1 cellular context compared by ENCODE assay signal in the genomic region with DNA sequence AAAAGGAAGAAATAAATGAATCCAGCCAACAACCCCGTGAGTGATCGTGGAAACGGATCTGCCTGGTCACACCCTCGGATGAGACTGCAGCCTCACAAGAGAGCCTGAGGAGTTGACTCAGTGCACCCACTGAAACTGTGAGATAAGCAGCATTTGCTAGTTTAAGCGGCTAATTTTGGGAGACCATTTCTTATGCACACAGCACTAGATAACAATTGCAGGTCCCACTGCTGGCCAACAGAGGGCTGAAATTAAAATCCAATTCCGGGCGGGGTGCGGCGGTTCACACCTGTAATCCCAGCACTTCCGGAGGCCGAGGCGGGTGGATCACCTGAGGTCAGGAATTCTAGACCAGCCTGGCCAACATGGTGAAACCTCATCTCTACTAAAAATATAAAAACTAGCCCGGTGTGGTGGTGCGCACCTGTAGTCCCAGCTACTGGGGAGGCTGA.
TF ChIP-seq lines count a peak whose summit lies in the region.

No MANE protein-coding gene starts in this region.

TF ChIP-seq in K562, 482 proteins besides CTCF, POLR2A, EP300 and RAD21 (continued from another document and continues in another):
- TF ChIP-seq SMARCB1 (IDR thresholded peaks at IDR 0.05; ENCODE audit: insufficient read length, low read depth), result no peak
- TF ChIP-seq KHSRP (IDR thresholded peaks at IDR 0.05), result no peak
- no peak for TF ChIP-seq ZNF133 (CRISPR knock-in tag; IDR thresholded peaks at IDR 0.05)
- no peak for TF ChIP-seq ILF3 (IDR thresholded peaks at IDR 0.05; ENCODE audit: borderline replicate concordance)
- TF ChIP-seq MCM7 (IDR thresholded peaks at IDR 0.05), result no peak
- TF ChIP-seq, protein P1, sequence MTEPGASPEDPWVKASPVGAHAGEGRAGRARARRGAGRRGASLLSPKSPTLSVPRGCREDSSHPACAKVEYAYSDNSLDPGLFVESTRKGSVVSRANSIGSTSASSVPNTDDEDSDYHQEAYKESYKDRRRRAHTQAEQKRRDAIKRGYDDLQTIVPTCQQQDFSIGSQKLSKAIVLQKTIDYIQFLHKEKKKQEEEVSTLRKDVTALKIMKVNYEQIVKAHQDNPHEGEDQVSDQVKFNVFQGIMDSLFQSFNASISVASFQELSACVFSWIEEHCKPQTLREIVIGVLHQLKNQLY (CRISPR knock-in tag; conservative IDR thresholded peaks at IDR 0.05), result no peak
- TF ChIP-seq SAP30 (IDR thresholded peaks at IDR 0.05; ENCODE audit: borderline replicate concordance, insufficient read depth, low read depth, low read length, poor library complexity, severe bottlenecking), result no peak
- no peak for TF ChIP-seq FOXK1 (CRISPR knock-in tag; IDR thresholded peaks at IDR 0.05; ENCODE audit: borderline replicate concordance)
- TF ChIP-seq, protein P2, sequence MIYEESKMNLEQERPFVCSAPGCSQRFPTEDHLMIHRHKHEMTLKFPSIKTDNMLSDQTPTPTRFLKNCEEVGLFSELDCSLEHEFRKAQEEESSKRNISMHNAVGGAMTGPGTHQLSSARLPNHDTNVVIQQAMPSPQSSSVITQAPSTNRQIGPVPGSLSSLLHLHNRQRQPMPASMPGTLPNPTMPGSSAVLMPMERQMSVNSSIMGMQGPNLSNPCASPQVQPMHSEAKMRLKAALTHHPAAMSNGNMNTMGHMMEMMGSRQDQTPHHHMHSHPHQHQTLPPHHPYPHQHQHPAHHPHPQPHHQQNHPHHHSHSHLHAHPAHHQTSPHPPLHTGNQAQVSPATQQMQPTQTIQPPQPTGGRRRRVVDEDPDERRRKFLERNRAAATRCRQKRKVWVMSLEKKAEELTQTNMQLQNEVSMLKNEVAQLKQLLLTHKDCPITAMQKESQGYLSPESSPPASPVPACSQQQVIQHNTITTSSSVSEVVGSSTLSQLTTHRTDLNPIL (CRISPR knock-in tag; IDR thresholded peaks at IDR 0.05), result no peak
- TF ChIP-seq MAZ (CRISPR knock-in tag; conservative IDR thresholded peaks at IDR 0.05 in 1 of 2, IDR thresholded peaks at IDR 0.05 in 1 of 2), result no peak
- TF ChIP-seq, protein P3, sequence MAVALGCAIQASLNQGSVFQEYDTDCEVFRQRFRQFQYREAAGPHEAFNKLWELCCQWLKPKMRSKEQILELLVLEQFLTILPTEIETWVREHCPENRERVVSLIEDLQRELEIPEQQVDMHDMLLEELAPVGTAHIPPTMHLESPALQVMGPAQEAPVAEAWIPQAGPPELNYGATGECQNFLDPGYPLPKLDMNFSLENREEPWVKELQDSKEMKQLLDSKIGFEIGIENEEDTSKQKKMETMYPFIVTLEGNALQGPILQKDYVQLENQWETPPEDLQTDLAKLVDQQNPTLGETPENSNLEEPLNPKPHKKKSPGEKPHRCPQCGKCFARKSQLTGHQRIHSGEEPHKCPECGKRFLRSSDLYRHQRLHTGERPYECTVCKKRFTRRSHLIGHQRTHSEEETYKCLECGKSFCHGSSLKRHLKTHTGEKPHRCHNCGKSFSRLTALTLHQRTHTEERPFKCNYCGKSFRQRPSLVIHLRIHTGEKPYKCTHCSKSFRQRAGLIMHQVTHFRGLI (CRISPR knock-in tag; IDR thresholded peaks at IDR 0.05), result no peak
- TF ChIP-seq STAT5A (IDR thresholded peaks at IDR 0.05; ENCODE audit: borderline replicate concordance, low read length), result peak; percentile 41; the same call in 1 of the 2 replicates
- peak; percentile 80 for TF ChIP-seq BCOR (IDR thresholded peaks at IDR 0.05)
- TF ChIP-seq, protein P4, sequence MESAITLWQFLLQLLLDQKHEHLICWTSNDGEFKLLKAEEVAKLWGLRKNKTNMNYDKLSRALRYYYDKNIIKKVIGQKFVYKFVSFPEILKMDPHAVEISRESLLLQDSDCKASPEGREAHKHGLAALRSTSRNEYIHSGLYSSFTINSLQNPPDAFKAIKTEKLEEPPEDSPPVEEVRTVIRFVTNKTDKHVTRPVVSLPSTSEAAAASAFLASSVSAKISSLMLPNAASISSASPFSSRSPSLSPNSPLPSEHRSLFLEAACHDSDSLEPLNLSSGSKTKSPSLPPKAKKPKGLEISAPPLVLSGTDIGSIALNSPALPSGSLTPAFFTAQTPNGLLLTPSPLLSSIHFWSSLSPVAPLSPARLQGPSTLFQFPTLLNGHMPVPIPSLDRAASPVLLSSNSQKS (CRISPR knock-in tag; IDR thresholded peaks at IDR 0.05), result no peak
- no peak for TF ChIP-seq HOXB6 (CRISPR knock-in tag; IDR thresholded peaks at IDR 0.05; ENCODE audit: borderline replicate concordance)
- no peak for TF ChIP-seq NR2C2 (CRISPR knock-in tag; IDR thresholded peaks at IDR 0.05)
- no peak for TF ChIP-seq NR2C2 (tag; IDR thresholded peaks at IDR 0.05)
- TF ChIP-seq RBM22 (IDR thresholded peaks at IDR 0.05; ENCODE audit: low read depth, low read length, poor library complexity, severe bottlenecking), result no peak
- TF ChIP-seq, protein P5, sequence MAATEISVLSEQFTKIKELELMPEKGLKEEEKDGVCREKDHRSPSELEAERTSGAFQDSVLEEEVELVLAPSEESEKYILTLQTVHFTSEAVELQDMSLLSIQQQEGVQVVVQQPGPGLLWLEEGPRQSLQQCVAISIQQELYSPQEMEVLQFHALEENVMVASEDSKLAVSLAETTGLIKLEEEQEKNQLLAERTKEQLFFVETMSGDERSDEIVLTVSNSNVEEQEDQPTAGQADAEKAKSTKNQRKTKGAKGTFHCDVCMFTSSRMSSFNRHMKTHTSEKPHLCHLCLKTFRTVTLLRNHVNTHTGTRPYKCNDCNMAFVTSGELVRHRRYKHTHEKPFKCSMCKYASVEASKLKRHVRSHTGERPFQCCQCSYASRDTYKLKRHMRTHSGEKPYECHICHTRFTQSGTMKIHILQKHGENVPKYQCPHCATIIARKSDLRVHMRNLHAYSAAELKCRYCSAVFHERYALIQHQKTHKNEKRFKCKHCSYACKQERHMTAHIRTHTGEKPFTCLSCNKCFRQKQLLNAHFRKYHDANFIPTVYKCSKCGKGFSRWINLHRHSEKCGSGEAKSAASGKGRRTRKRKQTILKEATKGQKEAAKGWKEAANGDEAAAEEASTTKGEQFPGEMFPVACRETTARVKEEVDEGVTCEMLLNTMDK (IDR thresholded peaks at IDR 0.05; ENCODE audit: borderline replicate concordance, insufficient read depth, low read depth, low read length, poor library complexity, severe bottlenecking), result peak; percentile 53
- no peak for TF ChIP-seq ASH1L (IDR thresholded peaks at IDR 0.05; ENCODE audit: borderline replicate concordance, low read depth, partially characterized antibody)
- no peak for TF ChIP-seq ESRRA (IDR thresholded peaks at IDR 0.05; ENCODE audit: borderline replicate concordance, low read depth)
- TF ChIP-seq SP1 (CRISPR knock-in tag; IDR thresholded peaks at IDR 0.05), result 0 out of 2 replicates have a peak, but pooled peaks have one; percentile 54
- TF ChIP-seq RBM39 (optimal IDR thresholded peaks at IDR 0.05; ENCODE audit: low read depth, low read length), result no peak
- TF ChIP-seq ZZZ3 (IDR thresholded peaks at IDR 0.05), result no peak
- TF ChIP-seq ZNF696 (CRISPR knock-in tag; conservative IDR thresholded peaks at IDR 0.05), result no peak
- TF ChIP-seq SMARCE1 (IDR thresholded peaks at IDR 0.05), result peak; percentile 78
- no peak for TF ChIP-seq DNMT1 (IDR thresholded peaks at IDR 0.05)
- TF ChIP-seq ZKSCAN1 (IDR thresholded peaks at IDR 0.05; ENCODE audit: low read depth, low read length), result no peak
- no peak for TF ChIP-seq STAG1 (CRISPR knock-in tag; IDR thresholded peaks at IDR 0.05; ENCODE audit: borderline replicate concordance)
- TF ChIP-seq TBP (optimal IDR thresholded peaks at IDR 0.05; ENCODE audit: low read depth, low read length), result no peak
- TF ChIP-seq ZNF3 (CRISPR knock-in tag; IDR thresholded peaks at IDR 0.05), result no peak
- TF ChIP-seq, protein P6, sequence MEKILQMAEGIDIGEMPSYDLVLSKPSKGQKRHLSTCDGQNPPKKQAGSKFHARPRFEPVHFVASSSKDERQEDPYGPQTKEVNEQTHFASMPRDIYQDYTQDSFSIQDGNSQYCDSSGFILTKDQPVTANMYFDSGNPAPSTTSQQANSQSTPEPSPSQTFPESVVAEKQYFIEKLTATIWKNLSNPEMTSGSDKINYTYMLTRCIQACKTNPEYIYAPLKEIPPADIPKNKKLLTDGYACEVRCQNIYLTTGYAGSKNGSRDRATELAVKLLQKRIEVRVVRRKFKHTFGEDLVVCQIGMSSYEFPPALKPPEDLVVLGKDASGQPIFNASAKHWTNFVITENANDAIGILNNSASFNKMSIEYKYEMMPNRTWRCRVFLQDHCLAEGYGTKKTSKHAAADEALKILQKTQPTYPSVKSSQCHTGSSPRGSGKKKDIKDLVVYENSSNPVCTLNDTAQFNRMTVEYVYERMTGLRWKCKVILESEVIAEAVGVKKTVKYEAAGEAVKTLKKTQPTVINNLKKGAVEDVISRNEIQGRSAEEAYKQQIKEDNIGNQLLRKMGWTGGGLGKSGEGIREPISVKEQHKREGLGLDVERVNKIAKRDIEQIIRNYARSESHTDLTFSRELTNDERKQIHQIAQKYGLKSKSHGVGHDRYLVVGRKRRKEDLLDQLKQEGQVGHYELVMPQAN (IDR thresholded peaks at IDR 0.05; ENCODE audit: borderline replicate concordance), result no peak
- TF ChIP-seq, protein P7, sequence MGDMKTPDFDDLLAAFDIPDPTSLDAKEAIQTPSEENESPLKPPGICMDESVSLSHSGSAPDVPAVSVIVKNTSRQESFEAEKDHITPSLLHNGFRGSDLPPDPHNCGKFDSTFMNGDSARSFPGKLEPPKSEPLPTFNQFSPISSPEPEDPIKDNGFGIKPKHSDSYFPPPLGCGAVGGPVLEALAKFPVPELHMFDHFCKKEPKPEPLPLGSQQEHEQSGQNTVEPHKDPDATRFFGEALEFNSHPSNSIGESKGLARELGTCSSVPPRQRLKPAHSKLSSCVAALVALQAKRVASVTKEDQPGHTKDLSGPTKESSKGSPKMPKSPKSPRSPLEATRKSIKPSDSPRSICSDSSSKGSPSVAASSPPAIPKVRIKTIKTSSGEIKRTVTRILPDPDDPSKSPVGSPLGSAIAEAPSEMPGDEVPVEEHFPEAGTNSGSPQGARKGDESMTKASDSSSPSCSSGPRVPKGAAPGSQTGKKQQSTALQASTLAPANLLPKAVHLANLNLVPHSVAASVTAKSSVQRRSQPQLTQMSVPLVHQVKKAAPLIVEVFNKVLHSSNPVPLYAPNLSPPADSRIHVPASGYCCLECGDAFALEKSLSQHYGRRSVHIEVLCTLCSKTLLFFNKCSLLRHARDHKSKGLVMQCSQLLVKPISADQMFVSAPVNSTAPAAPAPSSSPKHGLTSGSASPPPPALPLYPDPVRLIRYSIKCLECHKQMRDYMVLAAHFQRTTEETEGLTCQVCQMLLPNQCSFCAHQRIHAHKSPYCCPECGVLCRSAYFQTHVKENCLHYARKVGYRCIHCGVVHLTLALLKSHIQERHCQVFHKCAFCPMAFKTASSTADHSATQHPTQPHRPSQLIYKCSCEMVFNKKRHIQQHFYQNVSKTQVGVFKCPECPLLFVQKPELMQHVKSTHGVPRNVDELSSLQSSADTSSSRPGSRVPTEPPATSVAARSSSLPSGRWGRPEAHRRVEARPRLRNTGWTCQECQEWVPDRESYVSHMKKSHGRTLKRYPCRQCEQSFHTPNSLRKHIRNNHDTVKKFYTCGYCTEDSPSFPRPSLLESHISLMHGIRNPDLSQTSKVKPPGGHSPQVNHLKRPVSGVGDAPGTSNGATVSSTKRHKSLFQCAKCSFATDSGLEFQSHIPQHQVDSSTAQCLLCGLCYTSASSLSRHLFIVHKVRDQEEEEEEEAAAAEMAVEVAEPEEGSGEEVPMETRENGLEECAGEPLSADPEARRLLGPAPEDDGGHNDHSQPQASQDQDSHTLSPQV (IDR thresholded peaks at IDR 0.05), result peak; percentile 39; the same call in 1 of the 2 replicates
- TF ChIP-seq EWSR1 (IDR thresholded peaks at IDR 0.05; ENCODE audit: borderline replicate concordance, low read depth, partially characterized antibody), result no peak
- no peak for TF ChIP-seq ZFP30 (CRISPR knock-in tag; IDR thresholded peaks at IDR 0.05; ENCODE audit: borderline replicate concordance)
- no peak for TF ChIP-seq ZNF239 (CRISPR knock-in tag; IDR thresholded peaks at IDR 0.05)
- TF ChIP-seq CBFA2T2 (conservative IDR thresholded peaks at IDR 0.05), result peak; percentile 57
- 0 out of 2 replicates have a peak, but pooled peaks have one; percentile 2 for TF ChIP-seq ZNF431 (CRISPR knock-in tag; IDR thresholded peaks at IDR 0.05)
- TF ChIP-seq KDM5B (IDR thresholded peaks at IDR 0.05; ENCODE audit: insufficient replicate concordance, low read depth, low read length), result no peak
- TF ChIP-seq POLR2AphosphoS2 (IDR thresholded peaks at IDR 0.05; ENCODE audit: low read length), result no peak
- TF ChIP-seq CHD4 (IDR thresholded peaks at IDR 0.05; ENCODE audit: insufficient read depth, insufficient replicate concordance, low read depth, low read length, poor library complexity, severe bottlenecking), result no peak
- TF ChIP-seq NR4A1 (CRISPR knock-in tag; IDR thresholded peaks at IDR 0.05), result no peak
- TF ChIP-seq NR4A1 (tag; IDR thresholded peaks at IDR 0.05), result no peak
- TF ChIP-seq MYC (IDR thresholded peaks at IDR 0.05; ENCODE audit: low read depth, low read length), result no peak
- TF ChIP-seq MYC (CRISPR knock-in tag; IDR thresholded peaks at IDR 0.05; ENCODE audit: borderline replicate concordance, low read depth), result no peak
- no peak for TF ChIP-seq JUN (IDR thresholded peaks at IDR 0.05; ENCODE audit: borderline replicate concordance, low read depth, low read length)
- no peak for TF ChIP-seq JUN (CRISPR knock-in tag; IDR thresholded peaks at IDR 0.05; ENCODE audit: borderline replicate concordance)
- no peak for TF ChIP-seq CREBBP (IDR thresholded peaks at IDR 0.05; ENCODE audit: low read depth, low read length)
- no peak for TF ChIP-seq TEAD2 (tag; IDR thresholded peaks at IDR 0.05)
- no peak for TF ChIP-seq CCAR2 (IDR thresholded peaks at IDR 0.05; ENCODE audit: low read depth, low read length)
- no peak for TF ChIP-seq FOXK2 (conservative IDR thresholded peaks at IDR 0.05 in 1 of 2, IDR thresholded peaks at IDR 0.05 in 1 of 2; ENCODE audit: low read depth in 2 of 2)
- no peak for TF ChIP-seq ZKSCAN8 (CRISPR knock-in tag; IDR thresholded peaks at IDR 0.05)
- no peak for TF ChIP-seq NR3C1 (CRISPR knock-in tag; IDR thresholded peaks at IDR 0.05)
- TF ChIP-seq, protein P8, sequence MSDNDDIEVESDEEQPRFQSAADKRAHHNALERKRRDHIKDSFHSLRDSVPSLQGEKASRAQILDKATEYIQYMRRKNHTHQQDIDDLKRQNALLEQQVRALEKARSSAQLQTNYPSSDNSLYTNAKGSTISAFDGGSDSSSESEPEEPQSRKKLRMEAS (CRISPR knock-in tag; IDR thresholded peaks at IDR 0.05), result no peak
- TF ChIP-seq HMG20A (CRISPR knock-in tag; conservative IDR thresholded peaks at IDR 0.05), result no peak
- TF ChIP-seq, protein P9, sequence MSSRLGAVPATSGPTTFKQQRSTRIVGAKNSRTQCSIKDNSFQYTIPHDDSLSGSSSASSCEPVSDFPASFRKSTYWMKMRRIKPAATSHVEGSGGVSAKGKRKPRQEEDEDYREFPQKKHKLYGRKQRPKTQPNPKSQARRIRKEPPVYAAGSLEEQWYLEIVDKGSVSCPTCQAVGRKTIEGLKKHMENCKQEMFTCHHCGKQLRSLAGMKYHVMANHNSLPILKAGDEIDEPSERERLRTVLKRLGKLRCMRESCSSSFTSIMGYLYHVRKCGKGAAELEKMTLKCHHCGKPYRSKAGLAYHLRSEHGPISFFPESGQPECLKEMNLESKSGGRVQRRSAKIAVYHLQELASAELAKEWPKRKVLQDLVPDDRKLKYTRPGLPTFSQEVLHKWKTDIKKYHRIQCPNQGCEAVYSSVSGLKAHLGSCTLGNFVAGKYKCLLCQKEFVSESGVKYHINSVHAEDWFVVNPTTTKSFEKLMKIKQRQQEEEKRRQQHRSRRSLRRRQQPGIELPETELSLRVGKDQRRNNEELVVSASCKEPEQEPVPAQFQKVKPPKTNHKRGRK (tag; IDR thresholded peaks at IDR 0.05), result no peak
- TF ChIP-seq PTTG1 (tag; IDR thresholded peaks at IDR 0.05; ENCODE audit: low read depth), result no peak
- TF ChIP-seq ZEB2 (IDR thresholded peaks at IDR 0.05), result peak; percentile 43; the same call in 1 of the 2 replicates
